23 cellular contexts compared by ENCODE assay signal in genomic region chr19:12284226-12284625, GRCh38. TPM values are rescaled to one million over a fixed set of nuclear protein-coding genes. Genes with fewer than 3 reads are reported as not detected.
DNase-seq lines count a peak whose midpoint lies in the region; ATAC-seq and TF ChIP-seq lines count a peak whose summit lies in the region.
"Had no signal": no experiment of that assay in that cellular context is flagged by ENCODE, and none has a peak within 500 bp of the region (broad histone marks: within the 10 kb centered on the region; RNA-seq: fewer than 3 reads in every experiment).

No MANE protein-coding gene starts in this region.

- H3K27ac Mint-ChIP-seq in endothelial cell (ENCODE audit: unreplicated experiment) (no peak overlapping the region), osteocyte (ENCODE audit: unreplicated experiment) (no peak overlapping the region)
- peak overlapping the region; percentile 60 for H3K27ac Mint-ChIP-seq in stimulated activated effector memory CD8-positive, alpha-beta T cell treated with anti-CD3 and anti-CD28 coated beads, Interleukin-12 subunit alpha, Interleukin-12 subunit beta, amount 100 ng/mL, for 72 hours
- H3K27ac Mint-ChIP-seq: CD14-positive monocyte had no signal

- ATAC-seq in stimulated activated effector memory CD8-positive, alpha-beta T cell treated with anti-CD3 and anti-CD28 coated beads, Interleukin-12 subunit alpha, Interleukin-12 subunit beta, amount 100 ng/mL, for 72 hours: no peak
- ATAC-seq in GM18861 (IDR thresholded peaks at IDR 0.05; ENCODE audit: unreplicated experiment): no peak
- ATAC-seq: GM12878 had no signal

- H3K27me3 Mint-ChIP-seq in endothelial cell (ENCODE audit: unreplicated experiment) (no peaks in the 10 kb centered on the region), osteocyte (ENCODE audit: unreplicated experiment) (no peaks in the 10 kb centered on the region)
- H3K27me3 Mint-ChIP-seq: CD4-positive, alpha-beta memory T cell; CD4-positive, CD25-positive, alpha-beta regulatory T cell had no signal

- peaks cover 4% of the 10 kb centered on the region for H3K9me3 Mint-ChIP-seq in endothelial cell (ENCODE audit: unreplicated experiment)
- peaks cover 25% of the 10 kb centered on the region for H3K9me3 Mint-ChIP-seq in osteocyte (ENCODE audit: unreplicated experiment)
- peaks cover 8% of the 10 kb centered on the region for H3K9me3 Mint-ChIP-seq in stimulated activated effector memory CD8-positive, alpha-beta T cell treated with anti-CD3 and anti-CD28 coated beads, Interleukin-12 subunit alpha, Interleukin-12 subunit beta, amount 100 ng/mL, for 72 hours

- TF ChIP-seq CTCF in endothelial cell (IDR thresholded peaks at IDR 0.05; ENCODE audit: unreplicated experiment): no peak
- TF ChIP-seq CTCF in osteocyte (IDR thresholded peaks at IDR 0.05): no peak

- H3K36me3 Mint-ChIP-seq in endothelial cell (ENCODE audit: low read depth, unreplicated experiment) (peaks cover 17% of the 10 kb centered on the region), osteocyte (ENCODE audit: unreplicated experiment) (peaks cover 25% of the 10 kb centered on the region)
- peaks cover 5% of the 10 kb centered on the region for H3K36me3 Mint-ChIP-seq in stimulated activated effector memory CD8-positive, alpha-beta T cell treated with anti-CD3 and anti-CD28 coated beads, Interleukin-12 subunit alpha, Interleukin-12 subunit beta, amount 100 ng/mL, for 72 hours

- H3K4me3 Mint-ChIP-seq in endothelial cell (ENCODE audit: unreplicated experiment) (peak overlapping the region; percentile 59), osteocyte (ENCODE audit: unreplicated experiment) (no peak overlapping the region)
- H3K4me3 Mint-ChIP-seq in stimulated activated effector memory CD8-positive, alpha-beta T cell treated with anti-CD3 and anti-CD28 coated beads, Interleukin-12 subunit alpha, Interleukin-12 subunit beta, amount 100 ng/mL, for 72 hours: no peak overlapping the region
- H3K4me3 Mint-ChIP-seq: CD14-positive monocyte; CD4-positive, alpha-beta memory T cell; CD4-positive, CD25-positive, alpha-beta regulatory T cell; CD8-positive, alpha-beta memory T cell had no signal

- H3K4me1 Mint-ChIP-seq in endothelial cell (ENCODE audit: unreplicated experiment) (no peaks in the 10 kb centered on the region), osteocyte (ENCODE audit: unreplicated experiment) (peaks cover 6% of the 10 kb centered on the region)
- peaks cover 8% of the 10 kb centered on the region for H3K4me1 Mint-ChIP-seq in stimulated activated effector memory CD8-positive, alpha-beta T cell treated with anti-CD3 and anti-CD28 coated beads, Interleukin-12 subunit alpha, Interleukin-12 subunit beta, amount 100 ng/mL, for 72 hours

- no peak for DNase-seq in endothelial cell (ENCODE audit: low spot score)
- DNase-seq in osteocyte (ENCODE audit: extremely low spot score, unreplicated experiment): peak; percentile 69
- DNase-seq in stimulated activated effector memory CD8-positive, alpha-beta T cell treated with anti-CD3 and anti-CD28 coated beads, Interleukin-12 subunit alpha, Interleukin-12 subunit beta, amount 100 ng/mL, for 72 hours (ENCODE audit: low spot score in 2 of 2): no peak
- DNase-seq in cerebellar cortex (ENCODE audit: low spot score): no peak
- DNase-seq in stimulated activated CD4-positive, alpha-beta T cell treated with anti-CD3 and anti-CD28 coated beads, Interleukin-12 subunit alpha, Interleukin-12 subunit beta, amount 100 ng/mL, for 4 hours: no peak
- DNase-seq: 8988T; ACHN; BE2C; C1 segment of cervical spinal cord; CD4-positive, alpha-beta memory T cell; CD4-positive, CD25-positive, alpha-beta regulatory T cell; CD8-positive, alpha-beta memory T cell; COR-L47; DMS 273 treated with DMSO at 0.1 percent for 48 hours; DMS153; DMS53; DMS79; DND-41; EL; GDM1 had no signal

RNA-seq across cellular contexts. Expression of gene ZNF44, which starts 10.5 kb away (rescaled TPM):
- total RNA-seq in endothelial cell (ENCODE audit: unreplicated experiment): 7.0 TPM
- 7.0 and 7.8 TPM in 2 replicates for total RNA-seq in osteocyte

RNA-seq across cellular contexts. Expression of gene ZNF563, which starts 49.2 kb away (rescaled TPM):
- total RNA-seq in endothelial cell (ENCODE audit: unreplicated experiment): 1.2 TPM
- total RNA-seq in osteocyte: 1.4 and 2.3 TPM in 2 replicates
